12 cellular contexts compared by ENCODE assay signal in genomic region chr18:59272221-59272888, GRCh38. TPM values are rescaled to one million over a fixed set of nuclear protein-coding genes. Genes with fewer than 3 reads are reported as not detected.
DNase-seq lines count a peak whose midpoint lies in the region; ATAC-seq and TF ChIP-seq lines count a peak whose summit lies in the region.
"Had no signal": no experiment of that assay in that cellular context is flagged by ENCODE, and none has a peak within 500 bp of the region (broad histone marks: within the 10 kb centered on the region; RNA-seq: fewer than 3 reads in every experiment).

No MANE protein-coding gene starts in this region.

- H3K14ac ChIP-seq in trophoblast cell (ENCODE audit: low read length): no peak overlapping the region

- no peak overlapping the region for H3K9ac ChIP-seq in MM.1S (ENCODE audit: low read length)
- H3K9ac ChIP-seq in skeletal muscle tissue (ENCODE audit: low read depth in 1 of 3, low read length in 3 of 3): no peak overlapping the region
- H3K9ac ChIP-seq in trophoblast cell (ENCODE audit: low read length): no peak overlapping the region

- H2BK12ac ChIP-seq in trophoblast cell (ENCODE audit: low read length): no peak overlapping the region

- no peaks in the 10 kb centered on the region for H3K79me1 ChIP-seq in trophoblast cell (ENCODE audit: low read length)

- TF ChIP-seq CTCF in GM12865 (IDR thresholded peaks at IDR 0.05; ENCODE audit: insufficient read depth, low read depth, low read length, missing control alignments) (no peak), MM.1S (IDR thresholded peaks at IDR 0.05; ENCODE audit: low read length) (no peak), fibroblast of the aortic adventitia (IDR thresholded peaks at IDR 0.05; ENCODE audit: insufficient read depth, low read length) (no peak)

- H3K36me3 ChIP-seq in MM.1S (replicated peaks; ENCODE audit: insufficient read depth, low read length) (no peaks in the 10 kb centered on the region), skeletal muscle tissue (ENCODE audit: control insufficient read depth in 3 of 3, insufficient read depth in 3 of 3, low read length in 3 of 3) (no peaks in the 10 kb centered on the region), trophoblast cell (ENCODE audit: control insufficient read depth in 1 of 2, insufficient read depth in 2 of 2, low read length in 2 of 2) (no peaks in the 10 kb centered on the region)

- H3K27ac ChIP-seq in MM.1S (ENCODE audit: low read length) (no peak overlapping the region), skeletal muscle tissue (ENCODE audit: low read depth, low read length) (no peak overlapping the region), trophoblast cell (ENCODE audit: low read depth, low read length) (no peak overlapping the region)

- DNase-seq in GM12865 (ENCODE audit: low read depth) (peak; percentile 18), MM.1S (peak; percentile 17), fibroblast of the aortic adventitia (ENCODE audit: low read depth) (no peak), cerebellum (ENCODE audit: low spot score) (no peak), trophoblast cell (no peak), CD1c-positive myeloid dendritic cell (ENCODE audit: extremely low spot score) (no peak)
- DNase-seq: central memory CD4-positive, alpha-beta T cell; immature natural killer cell; NCI-H1436 treated with DMSO at 0.1 percent for 48 hours had no signal

- H4K91ac ChIP-seq in trophoblast cell (ENCODE audit: low read depth, low read length): no peak overlapping the region

- no peak overlapping the region for H4K12ac ChIP-seq in trophoblast cell (ENCODE audit: low read depth, low read length)

- WGBS in trophoblast cell (ENCODE audit: extremely low coverage, insufficient coverage, insufficient read length): no CpG with 5 or more reads among the region's 52 CpGs

- H3F3A ChIP-seq in MM.1S (ENCODE audit: insufficient read depth, low read length): no peaks in the 10 kb centered on the region

- no peak for ATAC-seq in GM19328 (IDR thresholded peaks at IDR 0.05; ENCODE audit: unreplicated experiment)
- ATAC-seq: sciatic nerve had no signal

- no peaks in the 10 kb centered on the region for H3K9me2 ChIP-seq in MM.1S (replicated peaks; ENCODE audit: insufficient read depth, low read length)

- H2BK120ac ChIP-seq in trophoblast cell (ENCODE audit: insufficient read depth, low read length, poor library complexity): no peak overlapping the region

- no peak overlapping the region for H2AK5ac ChIP-seq in trophoblast cell (ENCODE audit: low read length)

- no peak overlapping the region for H3K18ac ChIP-seq in trophoblast cell (ENCODE audit: low read length)

- H2AFZ ChIP-seq in MM.1S (ENCODE audit: low read length) (0 out of 2 replicates have a peak overlapping the region, but pooled peaks have one; percentile 23), trophoblast cell (ENCODE audit: insufficient read depth, low read length, poor library complexity) (no peak overlapping the region)

- H3K4me1 ChIP-seq in MM.1S (ENCODE audit: low read length): 0 out of 2 replicates have a peak, but pooled peaks cover 4% of the 10 kb centered on the region
- H3K4me1 ChIP-seq in skeletal muscle tissue (ENCODE audit: control insufficient read depth in 3 of 3, insufficient read depth in 3 of 3, low read length in 3 of 3): peaks cover 14 to 17% (median 14%) of the 10 kb centered on the region in 3 donors
- peaks cover 18 to 19% of the 10 kb centered on the region in 2 experiments for H3K4me1 ChIP-seq in trophoblast cell (ENCODE audit: control insufficient read depth in 1 of 2, insufficient read depth in 2 of 2, low read length in 2 of 2)

- H3K4me2 ChIP-seq in MM.1S (ENCODE audit: low read depth, low read length) (peak overlapping the region; percentile 52), trophoblast cell (ENCODE audit: low read length) (no peak overlapping the region)

- no peak overlapping the region for H3K23ac ChIP-seq in trophoblast cell (ENCODE audit: low read length)

- no peak overlapping the region for H4K8ac ChIP-seq in trophoblast cell (ENCODE audit: low read depth, low read length)

- no peaks in the 10 kb centered on the region for H3K79me2 ChIP-seq in MM.1S (ENCODE audit: low read length)
- H3K79me2 ChIP-seq in trophoblast cell (ENCODE audit: control insufficient read depth, insufficient read depth, low read length, poor library complexity): no peaks in the 10 kb centered on the region

- no peak overlapping the region for H3K4ac ChIP-seq in trophoblast cell (ENCODE audit: low read depth, low read length)

- H2BK5ac ChIP-seq in trophoblast cell (ENCODE audit: low read depth, low read length, poor library complexity): no peak overlapping the region

- no peaks in the 10 kb centered on the region for H4K20me1 ChIP-seq in MM.1S (ENCODE audit: insufficient read depth, low read length)

- H3K27me3 ChIP-seq in MM.1S (replicated peaks; ENCODE audit: insufficient read depth, low read length): peaks cover 34% of the 10 kb centered on the region
- peaks cover 91 to 96% (median 93%) of the 10 kb centered on the region in 3 donors for H3K27me3 ChIP-seq in skeletal muscle tissue (ENCODE audit: control insufficient read depth in 3 of 3, insufficient read depth in 3 of 3, low read length in 3 of 3)
- H3K27me3 ChIP-seq in trophoblast cell (ENCODE audit: insufficient read depth, low read length): peaks cover 88% of the 10 kb centered on the region

- H3K9me3 ChIP-seq in MM.1S (replicated peaks; ENCODE audit: insufficient read depth, low read length) (no peaks in the 10 kb centered on the region), skeletal muscle tissue (ENCODE audit: control insufficient read depth in 3 of 3, low read length in 3 of 3) (no peaks in the 10 kb centered on the region), trophoblast cell (ENCODE audit: insufficient read depth, low read depth, low read length) (peaks cover 8% of the 10 kb centered on the region)

- H3K4me3 ChIP-seq in GM12865 (ENCODE audit: low read depth, low read length) (no peak overlapping the region), MM.1S (ENCODE audit: low read length) (peak overlapping the region; percentile 44), fibroblast of the aortic adventitia (ENCODE audit: low read depth, low read length) (peak overlapping the region; percentile 25), skeletal muscle tissue (ENCODE audit: low read length in 3 of 3) (peak overlapping the region in 2 of 3 donors; percentile 30 to 45), trophoblast cell (ENCODE audit: low read depth, low read length) (no peak overlapping the region)

RNA-seq across cellular contexts. Expression of gene RAX, which starts 0.9 kb away (rescaled TPM):
- not detected in 2 replicates for total RNA-seq in fibroblast of the aortic adventitia (ENCODE audit: low replicate concordance)
- not detected for total RNA-seq in skeletal muscle tissue
- 2.0 TPM for total RNA-seq in cerebellum
- 0.03 TPM in 1 of 2 replicates, not detected in the other for polyA plus RNA-seq in trophoblast cell (2013)
- total RNA-seq: sciatic nerve had no signal
- polyA plus RNA-seq: immature natural killer cell had no signal

RNA-seq across cellular contexts. Expression of gene CPLX4, which starts 46.1 kb away (rescaled TPM):
- total RNA-seq in fibroblast of the aortic adventitia (ENCODE audit: low replicate concordance) (0.49 TPM in 1 of 2 replicates, not detected in the other), skeletal muscle tissue (not detected), cerebellum (14.8 TPM)
- polyA plus RNA-seq in trophoblast cell (2013): 0.19 and 0.25 TPM in 2 replicates
- total RNA-seq: sciatic nerve had no signal
- polyA plus RNA-seq: immature natural killer cell had no signal

RNA-seq across cellular contexts. Expression of gene GRP, which starts 52.4 kb away (rescaled TPM):
- total RNA-seq in fibroblast of the aortic adventitia (ENCODE audit: low replicate concordance) (not detected in 2 replicates), skeletal muscle tissue (not detected), cerebellum (not detected)
- polyA plus RNA-seq in trophoblast cell (2013): not detected in 2 replicates
- total RNA-seq: sciatic nerve had no signal
- polyA plus RNA-seq: immature natural killer cell had no signal

Comparison
In these comparisons a context has a peak if more than half of its experiments do, and no peak if none do; other contexts are left out.
1. DNase-seq: peak in GM12865 (single experiment) and MM.1S (single experiment); none in fibroblast of the aortic adventitia (single experiment), cerebellum (single experiment), trophoblast cell (0 of 2) and CD1c-positive myeloid dendritic cell (single experiment).
2. H3K4me3 ChIP-seq: peak in MM.1S (single experiment), fibroblast of the aortic adventitia (single experiment) and skeletal muscle tissue (2 of 3); none in GM12865 (single experiment) and trophoblast cell (single experiment).
3. RNA of gene CPLX4, which starts 46.1 kb away (total RNA-seq): 14.8 TPM in cerebellum (single experiment); 0.49 TPM in fibroblast of the aortic adventitia and not detected in skeletal muscle tissue (single experiment); every median in the first group is over 10 times any median in the second.